ENCODE assay signal across 1 cellular context in the genomic region with DNA sequence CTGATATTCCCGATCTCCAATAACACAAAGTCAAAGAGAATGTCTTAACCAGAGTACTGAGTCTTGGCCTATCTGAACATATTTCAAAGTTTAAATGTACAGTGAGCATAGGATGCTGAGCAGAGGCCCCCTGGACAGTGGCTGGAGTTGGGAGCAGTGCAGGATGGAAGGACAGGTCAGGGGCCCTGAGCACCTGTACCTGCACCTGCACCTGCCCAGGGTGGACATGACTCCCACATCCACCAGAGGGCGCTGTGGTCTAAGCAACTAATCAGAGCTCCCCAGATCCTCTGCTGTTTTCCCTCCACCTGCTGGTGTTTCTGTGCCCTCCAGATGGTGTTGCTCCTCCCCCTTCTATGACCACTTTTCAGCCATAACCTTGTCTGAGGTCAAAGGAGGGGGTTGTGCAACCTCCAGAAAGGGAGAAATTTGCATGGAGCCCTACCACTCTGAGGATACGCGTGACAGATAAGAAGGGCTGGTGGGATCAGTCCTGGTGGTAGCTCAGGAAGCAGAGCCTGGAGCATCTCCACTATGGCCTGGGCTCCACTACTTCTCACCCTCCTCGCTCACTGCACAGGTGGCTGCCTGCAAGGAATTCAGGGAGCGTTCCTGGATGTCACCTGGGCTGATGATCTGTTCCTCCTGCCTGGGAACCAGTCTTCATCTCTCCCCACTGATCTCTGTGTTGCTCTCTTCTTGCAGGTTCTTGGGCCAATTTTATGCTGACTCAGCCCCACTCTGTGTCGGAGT.
TF ChIP-seq lines count a peak whose summit lies in the region.

No MANE protein-coding gene starts in this region.

TF ChIP-seq in GM12878, 131 proteins besides CTCF, POLR2A, EP300 and RAD21 (continued from another document and continues in another):
- TF ChIP-seq, protein P1, sequence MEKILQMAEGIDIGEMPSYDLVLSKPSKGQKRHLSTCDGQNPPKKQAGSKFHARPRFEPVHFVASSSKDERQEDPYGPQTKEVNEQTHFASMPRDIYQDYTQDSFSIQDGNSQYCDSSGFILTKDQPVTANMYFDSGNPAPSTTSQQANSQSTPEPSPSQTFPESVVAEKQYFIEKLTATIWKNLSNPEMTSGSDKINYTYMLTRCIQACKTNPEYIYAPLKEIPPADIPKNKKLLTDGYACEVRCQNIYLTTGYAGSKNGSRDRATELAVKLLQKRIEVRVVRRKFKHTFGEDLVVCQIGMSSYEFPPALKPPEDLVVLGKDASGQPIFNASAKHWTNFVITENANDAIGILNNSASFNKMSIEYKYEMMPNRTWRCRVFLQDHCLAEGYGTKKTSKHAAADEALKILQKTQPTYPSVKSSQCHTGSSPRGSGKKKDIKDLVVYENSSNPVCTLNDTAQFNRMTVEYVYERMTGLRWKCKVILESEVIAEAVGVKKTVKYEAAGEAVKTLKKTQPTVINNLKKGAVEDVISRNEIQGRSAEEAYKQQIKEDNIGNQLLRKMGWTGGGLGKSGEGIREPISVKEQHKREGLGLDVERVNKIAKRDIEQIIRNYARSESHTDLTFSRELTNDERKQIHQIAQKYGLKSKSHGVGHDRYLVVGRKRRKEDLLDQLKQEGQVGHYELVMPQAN (conservative IDR thresholded peaks at IDR 0.05): no peak; the same call in 1 of the 2 replicates
- no peak for TF ChIP-seq PAX5 (IDR thresholded peaks at IDR 0.05; ENCODE audit: borderline replicate concordance, low read depth, low read length)
- TF ChIP-seq, protein P2, sequence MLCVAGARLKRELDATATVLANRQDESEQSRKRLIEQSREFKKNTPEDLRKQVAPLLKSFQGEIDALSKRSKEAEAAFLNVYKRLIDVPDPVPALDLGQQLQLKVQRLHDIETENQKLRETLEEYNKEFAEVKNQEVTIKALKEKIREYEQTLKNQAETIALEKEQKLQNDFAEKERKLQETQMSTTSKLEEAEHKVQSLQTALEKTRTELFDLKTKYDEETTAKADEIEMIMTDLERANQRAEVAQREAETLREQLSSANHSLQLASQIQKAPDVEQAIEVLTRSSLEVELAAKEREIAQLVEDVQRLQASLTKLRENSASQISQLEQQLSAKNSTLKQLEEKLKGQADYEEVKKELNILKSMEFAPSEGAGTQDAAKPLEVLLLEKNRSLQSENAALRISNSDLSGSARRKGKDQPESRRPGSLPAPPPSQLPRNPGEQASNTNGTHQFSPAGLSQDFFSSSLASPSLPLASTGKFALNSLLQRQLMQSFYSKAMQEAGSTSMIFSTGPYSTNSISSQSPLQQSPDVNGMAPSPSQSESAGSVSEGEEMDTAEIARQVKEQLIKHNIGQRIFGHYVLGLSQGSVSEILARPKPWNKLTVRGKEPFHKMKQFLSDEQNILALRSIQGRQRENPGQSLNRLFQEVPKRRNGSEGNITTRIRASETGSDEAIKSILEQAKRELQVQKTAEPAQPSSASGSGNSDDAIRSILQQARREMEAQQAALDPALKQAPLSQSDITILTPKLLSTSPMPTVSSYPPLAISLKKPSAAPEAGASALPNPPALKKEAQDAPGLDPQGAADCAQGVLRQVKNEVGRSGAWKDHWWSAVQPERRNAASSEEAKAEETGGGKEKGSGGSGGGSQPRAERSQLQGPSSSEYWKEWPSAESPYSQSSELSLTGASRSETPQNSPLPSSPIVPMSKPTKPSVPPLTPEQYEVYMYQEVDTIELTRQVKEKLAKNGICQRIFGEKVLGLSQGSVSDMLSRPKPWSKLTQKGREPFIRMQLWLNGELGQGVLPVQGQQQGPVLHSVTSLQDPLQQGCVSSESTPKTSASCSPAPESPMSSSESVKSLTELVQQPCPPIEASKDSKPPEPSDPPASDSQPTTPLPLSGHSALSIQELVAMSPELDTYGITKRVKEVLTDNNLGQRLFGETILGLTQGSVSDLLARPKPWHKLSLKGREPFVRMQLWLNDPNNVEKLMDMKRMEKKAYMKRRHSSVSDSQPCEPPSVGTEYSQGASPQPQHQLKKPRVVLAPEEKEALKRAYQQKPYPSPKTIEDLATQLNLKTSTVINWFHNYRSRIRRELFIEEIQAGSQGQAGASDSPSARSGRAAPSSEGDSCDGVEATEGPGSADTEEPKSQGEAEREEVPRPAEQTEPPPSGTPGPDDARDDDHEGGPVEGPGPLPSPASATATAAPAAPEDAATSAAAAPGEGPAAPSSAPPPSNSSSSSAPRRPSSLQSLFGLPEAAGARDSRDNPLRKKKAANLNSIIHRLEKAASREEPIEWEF (IDR thresholded peaks at IDR 0.05; ENCODE audit: insufficient replicate concordance, low read depth, low read length): no peak
- no peak for TF ChIP-seq MYC (IDR thresholded peaks at IDR 0.05; ENCODE audit: insufficient read depth, insufficient read length, insufficient replicate concordance, low read length, severe bottlenecking)
- TF ChIP-seq SP1 (IDR thresholded peaks at IDR 0.05; ENCODE audit: low read depth, low read length): peak; percentile 39
- TF ChIP-seq EZH2 (IDR thresholded peaks at IDR 0.05; ENCODE audit: borderline replicate concordance, control insufficient read depth, low read depth, low read length): no peak
- no peak for TF ChIP-seq BACH1 (IDR thresholded peaks at IDR 0.05; ENCODE audit: borderline replicate concordance)
- TF ChIP-seq, protein P3, sequence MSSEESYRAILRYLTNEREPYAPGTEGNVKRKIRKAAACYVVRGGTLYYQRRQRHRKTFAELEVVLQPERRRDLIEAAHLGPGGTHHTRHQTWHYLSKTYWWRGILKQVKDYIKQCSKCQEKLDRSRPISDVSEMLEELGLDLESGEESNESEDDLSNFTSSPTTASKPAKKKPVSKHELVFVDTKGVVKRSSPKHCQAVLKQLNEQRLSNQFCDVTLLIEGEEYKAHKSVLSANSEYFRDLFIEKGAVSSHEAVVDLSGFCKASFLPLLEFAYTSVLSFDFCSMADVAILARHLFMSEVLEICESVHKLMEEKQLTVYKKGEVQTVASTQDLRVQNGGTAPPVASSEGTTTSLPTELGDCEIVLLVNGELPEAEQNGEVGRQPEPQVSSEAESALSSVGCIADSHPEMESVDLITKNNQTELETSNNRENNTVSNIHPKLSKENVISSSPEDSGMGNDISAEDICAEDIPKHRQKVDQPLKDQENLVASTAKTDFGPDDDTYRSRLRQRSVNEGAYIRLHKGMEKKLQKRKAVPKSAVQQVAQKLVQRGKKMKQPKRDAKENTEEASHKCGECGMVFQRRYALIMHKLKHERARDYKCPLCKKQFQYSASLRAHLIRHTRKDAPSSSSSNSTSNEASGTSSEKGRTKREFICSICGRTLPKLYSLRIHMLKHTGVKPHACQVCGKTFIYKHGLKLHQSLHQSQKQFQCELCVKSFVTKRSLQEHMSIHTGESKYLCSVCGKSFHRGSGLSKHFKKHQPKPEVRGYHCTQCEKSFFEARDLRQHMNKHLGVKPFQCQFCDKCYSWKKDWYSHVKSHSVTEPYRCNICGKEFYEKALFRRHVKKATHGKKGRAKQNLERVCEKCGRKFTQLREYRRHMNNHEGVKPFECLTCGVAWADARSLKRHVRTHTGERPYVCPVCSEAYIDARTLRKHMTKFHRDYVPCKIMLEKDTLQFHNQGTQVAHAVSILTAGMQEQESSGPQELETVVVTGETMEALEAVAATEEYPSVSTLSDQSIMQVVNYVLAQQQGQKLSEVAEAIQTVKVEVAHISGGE (CRISPR knock-in tag; IDR thresholded peaks at IDR 0.05): no peak
- peak; percentile 30; the same call in 1 of the 2 replicates for TF ChIP-seq TAF1 (IDR thresholded peaks at IDR 0.05; ENCODE audit: borderline replicate concordance, low read depth, low read length)
- no peak for TF ChIP-seq HCFC1 (IDR thresholded peaks at IDR 0.05; ENCODE audit: low read length)
- peak; percentile 97 for TF ChIP-seq SMC3 (IDR thresholded peaks at IDR 0.05; ENCODE audit: borderline replicate concordance, low read length)
- no peak for TF ChIP-seq ZNF274 (IDR thresholded peaks at IDR 0.05; ENCODE audit: insufficient read depth, insufficient read length)
- peak in 1 of 2 experiments; percentile 72; a peak in 2 of 4 replicates for TF ChIP-seq CEBPB (IDR thresholded peaks at IDR 0.05; ENCODE audit: borderline replicate concordance in 1 of 2, low read depth in 2 of 2, low read length in 2 of 2)
- no peak for TF ChIP-seq CHD1 (IDR thresholded peaks at IDR 0.05; ENCODE audit: low read depth, low read length)
- no peak for TF ChIP-seq SUPT20H (IDR thresholded peaks at IDR 0.05; ENCODE audit: borderline replicate concordance, control insufficient read depth, low read depth, low read length)
- TF ChIP-seq, protein P4, sequence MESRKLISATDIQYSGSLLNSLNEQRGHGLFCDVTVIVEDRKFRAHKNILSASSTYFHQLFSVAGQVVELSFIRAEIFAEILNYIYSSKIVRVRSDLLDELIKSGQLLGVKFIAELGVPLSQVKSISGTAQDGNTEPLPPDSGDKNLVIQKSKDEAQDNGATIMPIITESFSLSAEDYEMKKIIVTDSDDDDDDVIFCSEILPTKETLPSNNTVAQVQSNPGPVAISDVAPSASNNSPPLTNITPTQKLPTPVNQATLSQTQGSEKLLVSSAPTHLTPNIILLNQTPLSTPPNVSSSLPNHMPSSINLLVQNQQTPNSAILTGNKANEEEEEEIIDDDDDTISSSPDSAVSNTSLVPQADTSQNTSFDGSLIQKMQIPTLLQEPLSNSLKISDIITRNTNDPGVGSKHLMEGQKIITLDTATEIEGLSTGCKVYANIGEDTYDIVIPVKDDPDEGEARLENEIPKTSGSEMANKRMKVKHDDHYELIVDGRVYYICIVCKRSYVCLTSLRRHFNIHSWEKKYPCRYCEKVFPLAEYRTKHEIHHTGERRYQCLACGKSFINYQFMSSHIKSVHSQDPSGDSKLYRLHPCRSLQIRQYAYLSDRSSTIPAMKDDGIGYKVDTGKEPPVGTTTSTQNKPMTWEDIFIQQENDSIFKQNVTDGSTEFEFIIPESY (IDR thresholded peaks at IDR 0.05): no peak
- peak; percentile 66; the same call in 1 of the 2 replicates for TF ChIP-seq TBL1XR1 (IDR thresholded peaks at IDR 0.05; ENCODE audit: low read depth, low read length)
- TF ChIP-seq, protein P5, sequence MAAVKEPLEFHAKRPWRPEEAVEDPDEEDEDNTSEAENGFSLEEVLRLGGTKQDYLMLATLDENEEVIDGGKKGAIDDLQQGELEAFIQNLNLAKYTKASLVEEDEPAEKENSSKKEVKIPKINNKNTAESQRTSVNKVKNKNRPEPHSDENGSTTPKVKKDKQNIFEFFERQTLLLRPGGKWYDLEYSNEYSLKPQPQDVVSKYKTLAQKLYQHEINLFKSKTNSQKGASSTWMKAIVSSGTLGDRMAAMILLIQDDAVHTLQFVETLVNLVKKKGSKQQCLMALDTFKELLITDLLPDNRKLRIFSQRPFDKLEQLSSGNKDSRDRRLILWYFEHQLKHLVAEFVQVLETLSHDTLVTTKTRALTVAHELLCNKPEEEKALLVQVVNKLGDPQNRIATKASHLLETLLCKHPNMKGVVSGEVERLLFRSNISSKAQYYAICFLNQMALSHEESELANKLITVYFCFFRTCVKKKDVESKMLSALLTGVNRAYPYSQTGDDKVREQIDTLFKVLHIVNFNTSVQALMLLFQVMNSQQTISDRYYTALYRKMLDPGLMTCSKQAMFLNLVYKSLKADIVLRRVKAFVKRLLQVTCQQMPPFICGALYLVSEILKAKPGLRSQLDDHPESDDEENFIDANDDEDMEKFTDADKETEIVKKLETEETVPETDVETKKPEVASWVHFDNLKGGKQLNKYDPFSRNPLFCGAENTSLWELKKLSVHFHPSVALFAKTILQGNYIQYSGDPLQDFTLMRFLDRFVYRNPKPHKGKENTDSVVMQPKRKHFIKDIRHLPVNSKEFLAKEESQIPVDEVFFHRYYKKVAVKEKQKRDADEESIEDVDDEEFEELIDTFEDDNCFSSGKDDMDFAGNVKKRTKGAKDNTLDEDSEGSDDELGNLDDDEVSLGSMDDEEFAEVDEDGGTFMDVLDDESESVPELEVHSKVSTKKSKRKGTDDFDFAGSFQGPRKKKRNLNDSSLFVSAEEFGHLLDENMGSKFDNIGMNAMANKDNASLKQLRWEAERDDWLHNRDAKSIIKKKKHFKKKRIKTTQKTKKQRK (IDR thresholded peaks at IDR 0.05; ENCODE audit: low read depth, low read length): no peak
- TF ChIP-seq ATF7 (IDR thresholded peaks at IDR 0.05; ENCODE audit: low read depth): peak; percentile 60
- peak; percentile 95; the same call in 2 of the 3 replicates for TF ChIP-seq POU2F2 (IDR thresholded peaks at IDR 0.05; ENCODE audit: borderline replicate concordance, low read depth, low read length)
- no peak for TF ChIP-seq JUND (IDR thresholded peaks at IDR 0.05; ENCODE audit: low read depth, low read length)
- no peak for TF ChIP-seq CREB1 (IDR thresholded peaks at IDR 0.05; ENCODE audit: low read depth)
- no peak for TF ChIP-seq ZNF384 (IDR thresholded peaks at IDR 0.05; ENCODE audit: borderline replicate concordance, low read depth, low read length)
- no peak for TF ChIP-seq NFXL1 (IDR thresholded peaks at IDR 0.05; ENCODE audit: borderline replicate concordance)
- TF ChIP-seq GATAD2B (conservative IDR thresholded peaks at IDR 0.05; ENCODE audit: low read depth): peak; percentile 68; the same call in 1 of the 2 replicates
- TF ChIP-seq CREM (IDR thresholded peaks at IDR 0.05; ENCODE audit: low read depth): no peak
- peak; percentile 67 for TF ChIP-seq MXI1 (IDR thresholded peaks at IDR 0.05; ENCODE audit: low read depth, low read length)
- TF ChIP-seq NR2F1 (conservative IDR thresholded peaks at IDR 0.05): peak; percentile 96
- TF ChIP-seq, protein P6, sequence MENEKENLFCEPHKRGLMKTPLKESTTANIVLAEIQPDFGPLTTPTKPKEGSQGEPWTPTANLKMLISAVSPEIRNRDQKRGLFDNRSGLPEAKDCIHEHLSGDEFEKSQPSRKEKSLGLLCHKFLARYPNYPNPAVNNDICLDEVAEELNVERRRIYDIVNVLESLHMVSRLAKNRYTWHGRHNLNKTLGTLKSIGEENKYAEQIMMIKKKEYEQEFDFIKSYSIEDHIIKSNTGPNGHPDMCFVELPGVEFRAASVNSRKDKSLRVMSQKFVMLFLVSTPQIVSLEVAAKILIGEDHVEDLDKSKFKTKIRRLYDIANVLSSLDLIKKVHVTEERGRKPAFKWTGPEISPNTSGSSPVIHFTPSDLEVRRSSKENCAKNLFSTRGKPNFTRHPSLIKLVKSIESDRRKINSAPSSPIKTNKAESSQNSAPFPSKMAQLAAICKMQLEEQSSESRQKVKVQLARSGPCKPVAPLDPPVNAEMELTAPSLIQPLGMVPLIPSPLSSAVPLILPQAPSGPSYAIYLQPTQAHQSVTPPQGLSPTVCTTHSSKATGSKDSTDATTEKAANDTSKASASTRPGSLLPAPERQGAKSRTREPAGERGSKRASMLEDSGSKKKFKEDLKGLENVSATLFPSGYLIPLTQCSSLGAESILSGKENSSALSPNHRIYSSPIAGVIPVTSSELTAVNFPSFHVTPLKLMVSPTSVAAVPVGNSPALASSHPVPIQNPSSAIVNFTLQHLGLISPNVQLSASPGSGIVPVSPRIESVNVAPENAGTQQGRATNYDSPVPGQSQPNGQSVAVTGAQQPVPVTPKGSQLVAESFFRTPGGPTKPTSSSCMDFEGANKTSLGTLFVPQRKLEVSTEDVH (IDR thresholded peaks at IDR 0.05; ENCODE audit: low read depth, partially characterized antibody): no peak
- no peak for TF ChIP-seq ZNF622 (IDR thresholded peaks at IDR 0.05)
- no peak for TF ChIP-seq YBX1 (IDR thresholded peaks at IDR 0.05)
- TF ChIP-seq PAX8 (IDR thresholded peaks at IDR 0.05): no peak
- TF ChIP-seq SPI1 (IDR thresholded peaks at IDR 0.05; ENCODE audit: borderline replicate concordance, insufficient read depth, low read depth, low read length): no peak
- TF ChIP-seq, protein P7, sequence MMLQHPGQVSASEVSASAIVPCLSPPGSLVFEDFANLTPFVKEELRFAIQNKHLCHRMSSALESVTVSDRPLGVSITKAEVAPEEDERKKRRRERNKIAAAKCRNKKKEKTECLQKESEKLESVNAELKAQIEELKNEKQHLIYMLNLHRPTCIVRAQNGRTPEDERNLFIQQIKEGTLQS (IDR thresholded peaks at IDR 0.05; ENCODE audit: borderline replicate concordance, extremely low read depth, low read depth, low read length): no peak
- no peak for TF ChIP-seq BMI1 (IDR thresholded peaks at IDR 0.05; ENCODE audit: borderline replicate concordance)
- TF ChIP-seq SIX5 (IDR thresholded peaks at IDR 0.05; ENCODE audit: low read depth, low read length, severe bottlenecking): no peak
- no peak for TF ChIP-seq TARDBP (IDR thresholded peaks at IDR 0.05; ENCODE audit: borderline replicate concordance)
- TF ChIP-seq SIN3A (IDR thresholded peaks at IDR 0.05; ENCODE audit: low read depth, low read length): no peak
